In genomic region chr9:34628656-34629491, GRCh38 we compare ENCODE assay signal across 1 cellular context.
TF ChIP-seq lines count a peak whose summit lies in the region.

TSS of gene ARID3C (minus strand) at chr9:34629066. CDS start at chr9:34628014, 1,052 bp downstream.

TF ChIP-seq in HepG2, 621 proteins besides CTCF, POLR2A, EP300 and RAD21 (continued from another document and continues in another):
- TF ChIP-seq, protein P1, sequence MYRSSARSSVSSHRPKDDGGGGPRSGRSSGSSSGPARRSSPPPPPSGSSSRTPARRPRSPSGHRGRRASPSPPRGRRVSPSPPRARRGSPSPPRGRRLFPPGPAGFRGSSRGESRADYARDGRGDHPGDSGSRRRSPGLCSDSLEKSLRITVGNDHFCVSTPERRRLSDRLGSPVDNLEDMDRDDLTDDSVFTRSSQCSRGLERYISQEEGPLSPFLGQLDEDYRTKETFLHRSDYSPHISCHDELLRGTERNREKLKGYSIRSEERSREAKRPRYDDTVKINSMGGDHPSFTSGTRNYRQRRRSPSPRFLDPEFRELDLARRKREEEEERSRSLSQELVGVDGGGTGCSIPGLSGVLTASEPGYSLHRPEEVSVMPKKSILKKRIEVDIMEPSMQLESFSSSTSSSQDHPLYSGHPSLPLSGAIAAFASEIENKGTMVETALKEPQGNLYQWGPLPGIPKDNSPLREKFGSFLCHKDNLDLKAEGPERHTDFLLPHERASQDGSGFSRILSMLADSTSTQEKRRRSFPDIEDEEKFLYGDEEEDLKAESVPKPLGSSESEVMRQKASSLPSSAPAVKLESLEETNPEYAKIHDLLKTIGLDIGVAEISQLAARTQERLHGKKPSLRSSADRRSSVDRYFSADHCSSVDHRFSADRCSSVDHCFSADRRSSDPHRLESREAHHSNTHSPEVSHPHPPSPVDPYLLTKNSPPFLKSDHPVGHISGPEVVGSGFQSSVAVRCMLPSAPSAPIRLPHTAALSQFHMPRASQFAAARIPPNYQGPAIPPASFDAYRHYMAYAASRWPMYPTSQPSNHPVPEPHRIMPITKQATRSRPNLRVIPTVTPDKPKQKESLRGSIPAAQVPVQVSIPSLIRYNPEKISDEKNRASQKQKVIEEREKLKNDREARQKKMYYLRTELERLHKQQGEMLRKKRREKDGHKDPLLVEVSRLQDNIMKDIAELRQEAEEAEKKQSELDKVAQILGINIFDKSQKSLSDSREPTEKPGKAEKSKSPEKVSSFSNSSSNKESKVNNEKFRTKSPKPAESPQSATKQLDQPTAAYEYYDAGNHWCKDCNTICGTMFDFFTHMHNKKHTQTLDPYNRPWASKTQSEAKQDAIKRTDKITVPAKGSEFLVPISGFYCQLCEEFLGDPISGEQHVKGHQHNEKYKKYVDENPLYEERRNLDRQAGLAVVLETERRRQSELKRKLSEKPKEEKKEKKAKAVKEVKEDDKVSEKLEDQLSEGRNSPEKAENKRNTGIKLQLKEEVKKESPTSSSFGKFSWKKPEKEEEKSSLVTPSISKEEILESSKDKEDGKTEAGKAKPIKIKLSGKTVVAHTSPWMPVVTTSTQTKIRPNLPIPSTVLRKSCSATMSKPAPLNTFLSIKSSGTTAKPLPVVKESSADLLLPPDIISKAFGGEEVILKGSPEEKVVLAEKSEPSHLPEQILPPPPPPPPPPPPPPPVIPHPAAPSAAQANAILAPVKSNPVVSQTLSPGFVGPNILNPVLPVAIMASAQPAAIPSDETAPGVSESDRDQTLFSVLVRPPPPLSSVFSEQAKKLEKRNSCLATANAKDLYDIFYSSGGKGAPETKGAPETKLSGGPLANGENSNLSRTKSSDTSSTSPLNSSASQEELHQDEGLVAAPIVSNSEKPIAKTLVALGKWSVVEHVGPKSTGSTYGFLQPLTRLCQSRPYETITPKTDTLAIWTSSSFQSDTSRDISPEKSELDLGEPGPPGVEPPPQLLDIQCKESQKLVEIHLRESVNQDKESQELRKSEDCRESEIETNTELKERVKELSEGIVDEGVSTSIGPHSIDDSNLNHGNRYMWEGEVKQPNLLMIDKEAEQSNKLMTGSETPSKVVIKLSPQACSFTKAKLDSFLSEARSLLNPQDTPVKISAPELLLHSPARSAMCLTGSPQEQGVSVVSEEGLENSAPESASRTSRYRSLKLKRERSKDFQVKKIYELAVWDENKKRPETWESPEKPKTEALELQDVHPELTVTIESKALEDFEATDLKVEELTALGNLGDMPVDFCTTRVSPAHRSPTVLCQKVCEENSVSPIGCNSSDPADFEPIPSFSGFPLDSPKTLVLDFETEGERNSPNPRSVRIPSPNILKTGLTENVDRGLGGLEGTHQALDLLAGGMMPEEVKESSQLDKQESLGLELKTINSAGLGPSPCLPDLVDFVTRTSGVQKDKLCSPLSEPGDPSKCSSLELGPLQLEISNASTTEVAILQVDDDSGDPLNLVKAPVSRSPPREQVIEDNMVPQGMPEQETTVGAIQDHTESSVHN (CRISPR knock-in tag; IDR thresholded peaks at IDR 0.05), result no peak
- TF ChIP-seq SALL1 (CRISPR knock-in tag; IDR thresholded peaks at IDR 0.05) (0 out of 2 replicates have a peak, but pooled peaks have one; percentile 23), HNF1A (IDR thresholded peaks at IDR 0.05; ENCODE audit: low read depth) (no peak), HNF1A (CRISPR knock-in tag; IDR thresholded peaks at IDR 0.05; ENCODE audit: borderline replicate concordance) (no peak), ZBTB44 (CRISPR knock-in tag; IDR thresholded peaks at IDR 0.05) (no peak), ZNF232 (CRISPR knock-in tag; IDR thresholded peaks at IDR 0.05; ENCODE audit: borderline replicate concordance) (no peak), RXRB (CRISPR knock-in tag; IDR thresholded peaks at IDR 0.05; ENCODE audit: borderline replicate concordance) (no peak), TOPORS (CRISPR knock-in tag; IDR thresholded peaks at IDR 0.05) (0 out of 2 replicates have a peak, but pooled peaks have one; percentile 18), ZGPAT (CRISPR knock-in tag; IDR thresholded peaks at IDR 0.05) (no peak), TSC22D2 (CRISPR knock-in tag; IDR thresholded peaks at IDR 0.05; ENCODE audit: borderline replicate concordance) (no peak), ZNF235 (CRISPR knock-in tag; IDR thresholded peaks at IDR 0.05; ENCODE audit: borderline replicate concordance) (peak; percentile 30; the same call in 1 of the 2 replicates), ZNF766 (CRISPR knock-in tag; IDR thresholded peaks at IDR 0.05; ENCODE audit: borderline replicate concordance) (no peak), HNF4G (IDR thresholded peaks at IDR 0.05; ENCODE audit: borderline replicate concordance, low read depth, low read length) (no peak), HNF4G (CRISPR knock-in tag; IDR thresholded peaks at IDR 0.05; ENCODE audit: borderline replicate concordance, low read depth) (0 out of 2 replicates have a peak, but pooled peaks have one; percentile 18), MIXL1 (CRISPR knock-in tag; IDR thresholded peaks at IDR 0.05) (no peak), ZNF781 (CRISPR knock-in tag; IDR thresholded peaks at IDR 0.05; ENCODE audit: borderline replicate concordance, not compliant biosample characterization) (no peak), ZNF468 (CRISPR knock-in tag; IDR thresholded peaks at IDR 0.05) (0 out of 2 replicates have a peak, but pooled peaks have one; percentile 35), TFDP2 (CRISPR knock-in tag; IDR thresholded peaks at IDR 0.05) (no peak), ZNF263 (CRISPR knock-in tag; IDR thresholded peaks at IDR 0.05) (0 out of 2 replicates have a peak, but pooled peaks have one; percentile 19), TBX2 (CRISPR knock-in tag; IDR thresholded peaks at IDR 0.05; ENCODE audit: borderline replicate concordance) (0 out of 2 replicates have a peak, but pooled peaks have one; percentile 15), ETV6 (CRISPR knock-in tag; conservative IDR thresholded peaks at IDR 0.05) (no peak), ZNF800 (CRISPR knock-in tag; IDR thresholded peaks at IDR 0.05) (0 out of 2 replicates have a peak, but pooled peaks have one; percentile 66), ZNF724P (CRISPR knock-in tag; IDR thresholded peaks at IDR 0.05; ENCODE audit: borderline replicate concordance) (no peak)
- TF ChIP-seq, protein P2, sequence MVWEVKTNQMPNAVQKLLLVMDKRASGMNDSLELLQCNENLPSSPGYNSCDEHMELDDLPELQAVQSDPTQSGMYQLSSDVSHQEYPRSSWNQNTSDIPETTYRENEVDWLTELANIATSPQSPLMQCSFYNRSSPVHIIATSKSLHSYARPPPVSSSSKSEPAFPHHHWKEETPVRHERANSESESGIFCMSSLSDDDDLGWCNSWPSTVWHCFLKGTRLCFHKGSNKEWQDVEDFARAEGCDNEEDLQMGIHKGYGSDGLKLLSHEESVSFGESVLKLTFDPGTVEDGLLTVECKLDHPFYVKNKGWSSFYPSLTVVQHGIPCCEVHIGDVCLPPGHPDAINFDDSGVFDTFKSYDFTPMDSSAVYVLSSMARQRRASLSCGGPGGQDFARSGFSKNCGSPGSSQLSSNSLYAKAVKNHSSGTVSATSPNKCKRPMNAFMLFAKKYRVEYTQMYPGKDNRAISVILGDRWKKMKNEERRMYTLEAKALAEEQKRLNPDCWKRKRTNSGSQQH (CRISPR knock-in tag; IDR thresholded peaks at IDR 0.05; ENCODE audit: low read depth), result no peak
- TF ChIP-seq, protein P3, sequence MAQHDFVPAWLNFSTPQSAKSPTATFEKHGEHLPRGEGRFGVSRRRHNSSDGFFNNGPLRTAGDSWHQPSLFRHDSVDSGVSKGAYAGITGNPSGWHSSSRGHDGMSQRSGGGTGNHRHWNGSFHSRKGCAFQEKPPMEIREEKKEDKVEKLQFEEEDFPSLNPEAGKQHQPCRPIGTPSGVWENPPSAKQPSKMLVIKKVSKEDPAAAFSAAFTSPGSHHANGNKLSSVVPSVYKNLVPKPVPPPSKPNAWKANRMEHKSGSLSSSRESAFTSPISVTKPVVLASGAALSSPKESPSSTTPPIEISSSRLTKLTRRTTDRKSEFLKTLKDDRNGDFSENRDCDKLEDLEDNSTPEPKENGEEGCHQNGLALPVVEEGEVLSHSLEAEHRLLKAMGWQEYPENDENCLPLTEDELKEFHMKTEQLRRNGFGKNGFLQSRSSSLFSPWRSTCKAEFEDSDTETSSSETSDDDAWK (CRISPR knock-in tag; IDR thresholded peaks at IDR 0.05), result no peak
- TF ChIP-seq, protein P4, sequence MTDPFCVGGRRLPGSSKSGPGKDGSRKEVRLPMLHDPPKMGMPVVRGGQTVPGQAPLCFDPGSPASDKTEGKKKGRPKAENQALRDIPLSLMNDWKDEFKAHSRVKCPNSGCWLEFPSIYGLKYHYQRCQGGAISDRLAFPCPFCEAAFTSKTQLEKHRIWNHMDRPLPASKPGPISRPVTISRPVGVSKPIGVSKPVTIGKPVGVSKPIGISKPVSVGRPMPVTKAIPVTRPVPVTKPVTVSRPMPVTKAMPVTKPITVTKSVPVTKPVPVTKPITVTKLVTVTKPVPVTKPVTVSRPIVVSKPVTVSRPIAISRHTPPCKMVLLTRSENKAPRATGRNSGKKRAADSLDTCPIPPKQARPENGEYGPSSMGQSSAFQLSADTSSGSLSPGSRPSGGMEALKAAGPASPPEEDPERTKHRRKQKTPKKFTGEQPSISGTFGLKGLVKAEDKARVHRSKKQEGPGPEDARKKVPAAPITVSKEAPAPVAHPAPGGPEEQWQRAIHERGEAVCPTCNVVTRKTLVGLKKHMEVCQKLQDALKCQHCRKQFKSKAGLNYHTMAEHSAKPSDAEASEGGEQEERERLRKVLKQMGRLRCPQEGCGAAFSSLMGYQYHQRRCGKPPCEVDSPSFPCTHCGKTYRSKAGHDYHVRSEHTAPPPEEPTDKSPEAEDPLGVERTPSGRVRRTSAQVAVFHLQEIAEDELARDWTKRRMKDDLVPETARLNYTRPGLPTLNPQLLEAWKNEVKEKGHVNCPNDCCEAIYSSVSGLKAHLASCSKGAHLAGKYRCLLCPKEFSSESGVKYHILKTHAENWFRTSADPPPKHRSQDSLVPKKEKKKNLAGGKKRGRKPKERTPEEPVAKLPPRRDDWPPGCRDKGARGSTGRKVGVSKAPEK (CRISPR knock-in tag; IDR thresholded peaks at IDR 0.05; ENCODE audit: borderline replicate concordance), result no peak
